Comparison of ENCODE assay signal across 11 cellular contexts in the genomic region with DNA sequence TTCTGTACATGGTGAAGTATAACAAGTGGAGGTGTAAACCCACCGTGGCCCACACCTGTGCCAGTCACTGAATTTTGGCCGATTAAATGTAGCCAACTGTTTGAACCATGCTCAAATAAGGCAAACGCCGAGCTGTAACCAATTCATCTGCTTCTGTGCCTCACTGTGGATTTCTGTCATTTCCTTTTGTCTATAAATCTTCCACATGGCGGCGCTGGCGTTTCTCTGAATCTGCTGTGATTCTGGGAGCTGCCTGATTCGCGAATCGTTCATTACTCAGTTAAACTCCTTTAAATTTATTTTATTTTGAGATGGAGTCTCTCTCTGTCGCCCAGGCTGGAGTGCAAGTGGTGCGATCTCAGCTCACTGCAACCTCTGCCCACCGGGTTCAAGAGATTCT. TPM values are rescaled to one million over a fixed set of nuclear protein-coding genes. Genes with fewer than 3 reads are reported as not detected.
DNase-seq lines count a peak whose midpoint lies in the region; ATAC-seq lines count a peak whose summit lies in the region.
"Had no signal": no experiment of that assay in that cellular context is flagged by ENCODE, and none has a peak within 500 bp of the region (broad histone marks: within the 10 kb centered on the region; RNA-seq: fewer than 3 reads in every experiment).

No MANE protein-coding gene starts in this region.

- H3K9me3 Mint-ChIP-seq in activated CD4-positive, alpha-beta T cell treated with anti-CD3 and anti-CD28 coated beads for 36 hours (ENCODE audit: low read depth): no peaks in the 10 kb centered on the region
- no peaks in the 10 kb centered on the region for H3K9me3 Mint-ChIP-seq in naive thymus-derived CD8-positive, alpha-beta T cell

- DNase-seq in activated CD4-positive, alpha-beta T cell treated with anti-CD3 and anti-CD28 coated beads for 36 hours: peak; percentile 73
- no peak for DNase-seq in activated CD4-positive, alpha-beta T cell treated with anti-CD3 and anti-CD28 coated beads for 1 hour
- DNase-seq in NCI-H82 (lab: John Stamatoyannopoulos, UW): peak; percentile 60
- DNase-seq in cerebellar cortex (ENCODE audit: low spot score): peak; percentile 10
- DNase-seq in stimulated activated CD4-positive, alpha-beta T cell treated with anti-CD3 and anti-CD28 coated beads, Interleukin-1b, Interleukin-23, amount 100 ng/mL, for 48 hours: peak; percentile 27
- DNase-seq in naive thymus-derived CD8-positive, alpha-beta T cell: no peak

- ATAC-seq in activated CD4-positive, alpha-beta T cell treated with anti-CD3 and anti-CD28 coated beads for 36 hours: peak; percentile 47
- ATAC-seq in HG02759 (IDR thresholded peaks at IDR 0.05; ENCODE audit: unreplicated experiment): no peak
- no peak for ATAC-seq in naive thymus-derived CD8-positive, alpha-beta T cell
- no peak for ATAC-seq in GM21576 (IDR thresholded peaks at IDR 0.05; ENCODE audit: unreplicated experiment)

- CTCF ChIA-PET in activated CD4-positive, alpha-beta T cell treated with anti-CD3 and anti-CD28 coated beads for 36 hours (lab: Charles Lee): interaction anchor here (0.6 to 1.7 kb wide), 11 partner anchors 13 to 400 kb away, joined by 3 to 6 read pairs (median 4); no protein-coding TSS in a partner anchor

- H3K27ac Mint-ChIP-seq in activated CD4-positive, alpha-beta T cell treated with anti-CD3 and anti-CD28 coated beads for 36 hours: no peak overlapping the region
- H3K27ac Mint-ChIP-seq in naive thymus-derived CD8-positive, alpha-beta T cell: no peak overlapping the region

- no peaks in the 10 kb centered on the region for H3K4me1 Mint-ChIP-seq in activated CD4-positive, alpha-beta T cell treated with anti-CD3 and anti-CD28 coated beads for 36 hours
- H3K4me1 Mint-ChIP-seq in naive thymus-derived CD8-positive, alpha-beta T cell: no peaks in the 10 kb centered on the region
- H3K4me1 Mint-ChIP-seq: CD4-positive, CD25-positive, alpha-beta regulatory T cell had no signal

- intact Hi-C loops in activated CD4-positive, alpha-beta T cell treated with anti-CD3 and anti-CD28 coated beads for 36 hours (cut with DNase I, micrococcal nuclease): loop anchor here (1.0 to 5.0 kb wide), 2 partner anchors 37 to 77 kb away; no protein-coding TSS in a partner anchor

- H3K4me3 Mint-ChIP-seq in activated CD4-positive, alpha-beta T cell treated with anti-CD3 and anti-CD28 coated beads for 36 hours: no peak overlapping the region
- H3K4me3 Mint-ChIP-seq in naive thymus-derived CD8-positive, alpha-beta T cell: no peak overlapping the region
- H3K4me3 Mint-ChIP-seq: CD4-positive, CD25-positive, alpha-beta regulatory T cell had no signal

- no peaks in the 10 kb centered on the region for H3K36me3 Mint-ChIP-seq in activated CD4-positive, alpha-beta T cell treated with anti-CD3 and anti-CD28 coated beads for 36 hours (ENCODE audit: low read depth)
- H3K36me3 Mint-ChIP-seq in naive thymus-derived CD8-positive, alpha-beta T cell: no peaks in the 10 kb centered on the region
- H3K36me3 Mint-ChIP-seq: CD4-positive, CD25-positive, alpha-beta regulatory T cell had no signal

- H3K27me3 Mint-ChIP-seq in activated CD4-positive, alpha-beta T cell treated with anti-CD3 and anti-CD28 coated beads for 36 hours: no peaks in the 10 kb centered on the region
- H3K27me3 Mint-ChIP-seq in naive thymus-derived CD8-positive, alpha-beta T cell: peaks cover 0 to 3% (median 1%) of the 10 kb centered on the region in 5 donors

- POLR2A ChIA-PET in activated CD4-positive, alpha-beta T cell treated with anti-CD3 and anti-CD28 coated beads for 36 hours (lab: Charles Lee): no interaction called here
- POLR2A ChIA-PET in naive thymus-derived CD8-positive, alpha-beta T cell (lab: Charles Lee): no interaction called here

RNA-seq across cellular contexts. Expression of a gene that starts 19.2 kb away (rescaled TPM):
- not detected for total RNA-seq in activated CD4-positive, alpha-beta T cell treated with anti-CD3 and anti-CD28 coated beads for 36 hours
- not detected for total RNA-seq in naive thymus-derived CD8-positive, alpha-beta T cell
- polyA plus RNA-seq in naive thymus-derived CD8-positive, alpha-beta T cell: not detected
- total RNA-seq: aorta; CD4-positive, CD25-positive, alpha-beta regulatory T cell; mononuclear cell had no signal
- polyA plus RNA-seq: aorta; CD4-positive, CD25-positive, alpha-beta regulatory T cell had no signal

Comparison
In these comparisons a context has a peak if more than half of its experiments do, and no peak if none do; other contexts are left out.
1. DNase-seq: peak in activated CD4-positive, alpha-beta T cell treated with anti-CD3 and anti-CD28 coated beads for 36 hours (single experiment), NCI-H82 (single experiment), cerebellar cortex (single experiment) and stimulated activated CD4-positive, alpha-beta T cell treated with anti-CD3 and anti-CD28 coated beads, Interleukin-1b, Interleukin-23, amount 100 ng/mL, for 48 hours (single experiment); none in activated CD4-positive, alpha-beta T cell treated with anti-CD3 and anti-CD28 coated beads for 1 hour (single experiment) and naive thymus-derived CD8-positive, alpha-beta T cell (0 of 10).